ENCODE assay signal across 16 cellular contexts in the genomic region with DNA sequence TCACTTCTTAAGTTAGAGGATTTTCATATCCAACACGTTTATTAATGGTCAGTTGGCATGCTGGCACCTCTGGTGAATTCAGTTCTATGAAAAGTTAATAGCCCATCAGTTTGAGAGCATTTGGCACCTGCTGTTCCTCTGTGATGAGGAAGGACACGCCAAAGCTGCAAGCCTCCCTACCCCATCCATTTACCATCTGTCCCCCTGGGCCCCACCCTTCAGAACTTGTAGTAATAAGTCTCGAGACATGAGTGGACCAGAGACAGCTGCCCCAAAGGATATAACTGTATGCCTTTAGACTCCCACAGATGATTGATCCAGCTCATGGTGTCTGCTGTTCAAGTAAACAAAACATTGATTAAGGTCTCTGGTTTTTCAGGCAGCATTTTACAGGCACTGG. TPM values are rescaled to one million over a fixed set of nuclear protein-coding genes. Genes with fewer than 3 reads are reported as not detected.
DNase-seq lines count a peak whose midpoint lies in the region; ATAC-seq and TF ChIP-seq lines count a peak whose summit lies in the region.
"Had no signal": no experiment of that assay in that cellular context is flagged by ENCODE, and none has a peak within 500 bp of the region (broad histone marks: within the 10 kb centered on the region; RNA-seq: fewer than 3 reads in every experiment).

No MANE protein-coding gene starts in this region.

- no peak overlapping the region for H2AFZ ChIP-seq in smooth muscle cell (ENCODE audit: low read depth)

- ATAC-seq in activated T-helper 17 cell treated with anti-CD3 and anti-CD28 coated beads, Interleukin-2, amount 50 U/mL, for 72 hours (replicated peaks) = no peak
- ATAC-seq: A549, GM12878 had no signal

- H3K79me2 ChIP-seq in smooth muscle cell (ENCODE audit: low read depth) = peaks cover 48% of the 10 kb centered on the region

- peak overlapping the region; percentile 7 for H3K27ac ChIP-seq in smooth muscle cell (ENCODE audit: low read depth)
- H3K27ac ChIP-seq: 22Rv1, A549, C4-2B had no signal

- H3K9me3 ChIP-seq in smooth muscle cell (replicated peaks; ENCODE audit: low read depth) = no peaks in the 10 kb centered on the region
- H3K9me3 ChIP-seq: A549, Caco-2 had no signal

- H3K27me3 ChIP-seq in smooth muscle cell (ENCODE audit: low read depth) = no peaks in the 10 kb centered on the region

- H3K4me2 ChIP-seq in smooth muscle cell = no peak overlapping the region
- H3K4me2 ChIP-seq: A549 had no signal

- no peaks in the 10 kb centered on the region for H3K9me3 Mint-ChIP-seq in activated naive CD4-positive, alpha-beta T cell treated with anti-CD3 and anti-CD28 coated beads, Interleukin-2, amount 50 U/mL, for 24 hours
- H3K9me3 Mint-ChIP-seq in activated T-helper 17 cell treated with anti-CD3 and anti-CD28 coated beads, Interleukin-2, amount 50 U/mL, for 72 hours = no peaks in the 10 kb centered on the region
- H3K9me3 Mint-ChIP-seq: CD4-positive, alpha-beta T cell; H9 had no signal

- peaks cover 38% of the 10 kb centered on the region for H3K4me1 Mint-ChIP-seq in activated naive CD4-positive, alpha-beta T cell treated with anti-CD3 and anti-CD28 coated beads, Interleukin-2, amount 50 U/mL, for 24 hours
- H3K4me1 Mint-ChIP-seq in activated T-helper 17 cell treated with anti-CD3 and anti-CD28 coated beads, Interleukin-2, amount 50 U/mL, for 72 hours = peaks cover 30% of the 10 kb centered on the region
- H3K4me1 Mint-ChIP-seq: H9 had no signal

- peak overlapping the region; percentile 49 for H3K27ac Mint-ChIP-seq in activated naive CD4-positive, alpha-beta T cell treated with anti-CD3 and anti-CD28 coated beads, Interleukin-2, amount 50 U/mL, for 24 hours
- peak overlapping the region; percentile 27 for H3K27ac Mint-ChIP-seq in activated T-helper 17 cell treated with anti-CD3 and anti-CD28 coated beads, Interleukin-2, amount 50 U/mL, for 72 hours
- H3K27ac Mint-ChIP-seq: H9 had no signal

- peaks cover 70% of the 10 kb centered on the region for H4K20me1 ChIP-seq in smooth muscle cell (ENCODE audit: low read depth)

- H3K36me3 ChIP-seq in smooth muscle cell (ENCODE audit: low read depth) = no peaks in the 10 kb centered on the region

- peak; percentile 51 for DNase-seq in DMS 273 (lab: John Stamatoyannopoulos, UW; ENCODE audit: unreplicated experiment)
- DNase-seq in DMS 273 treated with DMSO at 0.1 percent for 48 hours (lab: John Stamatoyannopoulos, UW) = no peak
- DNase-seq in activated naive CD4-positive, alpha-beta T cell treated with anti-CD3 and anti-CD28 coated beads, Interleukin-2, amount 50 U/mL, for 16 hours = no peak
- no peak for DNase-seq in smooth muscle cell (lab: John Stamatoyannopoulos, UW; ENCODE audit: unreplicated experiment)
- DNase-seq in EL = no peak
- DNase-seq: AML-193; Caco-2; CD4-positive, alpha-beta T cell; DMS79 treated with DMSO at 0.1 percent for 48 hours; H9 had no signal

- peaks cover 2% of the 10 kb centered on the region for H3K4me1 ChIP-seq in smooth muscle cell (ENCODE audit: low read depth)
- H3K4me1 ChIP-seq: Caco-2 had no signal

- no peak overlapping the region for H3K4me3 ChIP-seq in smooth muscle cell
- H3K4me3 ChIP-seq: A549, GM12878 had no signal

- no peak overlapping the region for H3K9ac ChIP-seq in smooth muscle cell (ENCODE audit: low read depth)

- peaks cover 16% of the 10 kb centered on the region for H3K36me3 Mint-ChIP-seq in activated naive CD4-positive, alpha-beta T cell treated with anti-CD3 and anti-CD28 coated beads, Interleukin-2, amount 50 U/mL, for 24 hours
- H3K36me3 Mint-ChIP-seq in activated T-helper 17 cell treated with anti-CD3 and anti-CD28 coated beads, Interleukin-2, amount 50 U/mL, for 72 hours (ENCODE audit: low read depth) = peaks cover 97% of the 10 kb centered on the region

- no peaks in the 10 kb centered on the region for H3K27me3 Mint-ChIP-seq in activated naive CD4-positive, alpha-beta T cell treated with anti-CD3 and anti-CD28 coated beads, Interleukin-2, amount 50 U/mL, for 24 hours
- H3K27me3 Mint-ChIP-seq in activated T-helper 17 cell treated with anti-CD3 and anti-CD28 coated beads, Interleukin-2, amount 50 U/mL, for 72 hours = no peaks in the 10 kb centered on the region
- H3K27me3 Mint-ChIP-seq: CD4-positive, alpha-beta T cell had no signal

- no peak overlapping the region for H3K4me3 Mint-ChIP-seq in activated naive CD4-positive, alpha-beta T cell treated with anti-CD3 and anti-CD28 coated beads, Interleukin-2, amount 50 U/mL, for 24 hours
- no peak overlapping the region for H3K4me3 Mint-ChIP-seq in activated T-helper 17 cell treated with anti-CD3 and anti-CD28 coated beads, Interleukin-2, amount 50 U/mL, for 72 hours
- H3K4me3 Mint-ChIP-seq: CD4-positive, alpha-beta T cell; H9 had no signal

- no peak for TF ChIP-seq CTCF in smooth muscle cell (IDR thresholded peaks at IDR 0.05; ENCODE audit: borderline replicate concordance, insufficient read depth, poor library complexity, severe bottlenecking)

- 94% methylated on average over 3 of the region's 3 CpGs for WGBS in smooth muscle cell (ENCODE audit: low lambda C conversion rate)

- H3F3A ChIP-seq in smooth muscle cell (ENCODE audit: low read depth) = peaks cover 22% of the 10 kb centered on the region

RNA-seq across cellular contexts. Expression of a gene that starts 6.3 kb away (rescaled TPM):
- total RNA-seq in activated T-helper 17 cell treated with anti-CD3 and anti-CD28 coated beads, Interleukin-2, amount 50 U/mL, for 72 hours = 100 to 1,000 TPM; 286 to 313 TPM
- total RNA-seq in smooth muscle cell = 529 and 848 TPM in 2 replicates
- 1,164 and 1,292 TPM in 2 replicates for polyA plus RNA-seq in smooth muscle cell

RNA-seq across cellular contexts. Expression of a gene that starts 13.3 kb away (rescaled TPM):
- total RNA-seq in activated T-helper 17 cell treated with anti-CD3 and anti-CD28 coated beads, Interleukin-2, amount 50 U/mL, for 72 hours = under 1 TPM; 0.42 to 0.93 TPM
- total RNA-seq in smooth muscle cell = 111 and 131 TPM in 2 replicates
- polyA plus RNA-seq in smooth muscle cell = 330 and 518 TPM in 2 replicates

RNA-seq across cellular contexts. Expression of a gene that starts 13.7 kb away (rescaled TPM):
- 10 to 100 TPM; 13.1 to 14.3 TPM for total RNA-seq in activated T-helper 17 cell treated with anti-CD3 and anti-CD28 coated beads, Interleukin-2, amount 50 U/mL, for 72 hours
- 10.9 and 13.7 TPM in 2 replicates for total RNA-seq in smooth muscle cell
- polyA plus RNA-seq in smooth muscle cell = 17.1 and 20.0 TPM in 2 replicates

RNA-seq across cellular contexts. Expression of a gene that starts 21.4 kb away (rescaled TPM):
- total RNA-seq in activated T-helper 17 cell treated with anti-CD3 and anti-CD28 coated beads, Interleukin-2, amount 50 U/mL, for 72 hours = 10 to 100 TPM in 1 of 2 donors, 1 to 10 TPM in 1; 5.9 to 10.5 TPM
- 0.27 and 0.94 TPM in 2 replicates for total RNA-seq in smooth muscle cell
- 1.6 and 2.1 TPM in 2 replicates for polyA plus RNA-seq in smooth muscle cell

RNA-seq across cellular contexts. Expression of a gene that starts 32.4 kb away (rescaled TPM):
- total RNA-seq in activated T-helper 17 cell treated with anti-CD3 and anti-CD28 coated beads, Interleukin-2, amount 50 U/mL, for 72 hours = 10 to 100 TPM; 73.3 to 81.5 TPM
- 67.7 and 79.6 TPM in 2 replicates for total RNA-seq in smooth muscle cell
- 94.9 and 99.7 TPM in 2 replicates for polyA plus RNA-seq in smooth muscle cell

Comparison
In these comparisons a context has a peak if more than half of its experiments do, and no peak if none do; other contexts are left out.
1. RNA of a gene that starts 13.3 kb away (total RNA-seq): 111 to 131 TPM in smooth muscle cell; 0.42 to 0.93 TPM in activated T-helper 17 cell treated with anti-CD3 and anti-CD28 coated beads, Interleukin-2, amount 50 U/mL, for 72 hours; every median in the first group is over 10 times any median in the second.